ENCODE assay signal across 9 cellular contexts in genomic region chr6:81938014-81938761, GRCh38.
DNase-seq lines count a peak whose midpoint lies in the region; ATAC-seq lines count a peak whose summit lies in the region.
"Had no signal": no experiment of that assay in that cellular context is flagged by ENCODE, and none has a peak within 500 bp of the region (broad histone marks: within the 10 kb centered on the region; RNA-seq: fewer than 3 reads in every experiment).

No MANE protein-coding gene starts in this region.

- H2BK12ac ChIP-seq in mesenchymal stem cell (ENCODE audit: low read length in 2 of 2) = no peak overlapping the region

- H3K79me1 ChIP-seq in mesenchymal stem cell (replicated peaks; ENCODE audit: low read length, poor library complexity, severe bottlenecking) = no peaks in the 10 kb centered on the region

- H3K36me3 ChIP-seq in adipocyte (ENCODE audit: control insufficient read depth, insufficient read depth, low read length, severe bottlenecking) (no peaks in the 10 kb centered on the region), mesenchymal stem cell (ENCODE audit: control insufficient read depth in 1 of 2, insufficient read depth in 2 of 2, low read depth in 1 of 2, low read length in 2 of 2) (no peaks in the 10 kb centered on the region)

- peak; percentile 75 for DNase-seq in adipocyte (ENCODE audit: low read depth)
- peak; percentile 81 for DNase-seq in mesenchymal stem cell
- no peak for DNase-seq in activated CD4-positive, alpha-beta memory T cell treated with anti-CD3 and anti-CD28 coated beads for 36 hours
- no peak for DNase-seq in activated effector memory CD4-positive, alpha-beta T cell treated with anti-CD3 and anti-CD28 coated beads, Interleukin-2, amount 50 U/mL, for 16 hours
- DNase-seq in activated T-cell treated with anti-CD3 and anti-CD28 coated beads, Interleukin-2, amount 50 U/mL, for 4 hours = no peak
- DNase-seq in SKM-1 treated with dmso at 0.1 percent for 144 hours (lab: John Stamatoyannopoulos, UW; ENCODE audit: unreplicated experiment) = no peak
- DNase-seq: activated B cell treated with CpG ODN at 0.5 μM for 24 hours had no signal

- POLR2A ChIA-PET in activated CD4-positive, alpha-beta memory T cell treated with anti-CD3 and anti-CD28 coated beads for 36 hours (lab: Charles Lee) = no interaction called here

- H3K9me3 ChIP-seq in adipocyte (ENCODE audit: control insufficient read depth, low read length) = no peaks in the 10 kb centered on the region
- H3K9me3 ChIP-seq in mesenchymal stem cell (ENCODE audit: control insufficient read depth, low read length) = no peaks in the 10 kb centered on the region

- H2AFZ ChIP-seq in mesenchymal stem cell (ENCODE audit: low read depth, low read length) = no peak overlapping the region

- no peak overlapping the region for H2BK5ac ChIP-seq in mesenchymal stem cell (ENCODE audit: low read depth, low read length, poor library complexity, severe bottlenecking)

- H3K14ac ChIP-seq in mesenchymal stem cell (ENCODE audit: low read length in 2 of 2) = no peak overlapping the region

- H3K4me3 Mint-ChIP-seq in activated CD4-positive, alpha-beta memory T cell treated with anti-CD3 and anti-CD28 coated beads for 36 hours = no peak overlapping the region
- H3K4me3 Mint-ChIP-seq in activated T-cell treated with anti-CD3 and anti-CD28 coated beads, Interleukin-2, amount 50 U/mL, for 4 hours = no peak overlapping the region
- H3K4me3 Mint-ChIP-seq: activated B cell treated with CpG ODN at 0.5 μM for 24 hours had no signal

- ATAC-seq in GM19035 (IDR thresholded peaks at IDR 0.05; ENCODE audit: unreplicated experiment) = peak; percentile 65
- peak; percentile 81 for ATAC-seq in HG03460 (IDR thresholded peaks at IDR 0.05; ENCODE audit: unreplicated experiment)
- no peak for ATAC-seq in activated T-cell treated with anti-CD3 and anti-CD28 coated beads, Interleukin-2, amount 50 U/mL, for 4 hours

- no peak overlapping the region for H3K4ac ChIP-seq in mesenchymal stem cell (ENCODE audit: low read depth in 1 of 2, low read length in 2 of 2)

- no peak overlapping the region for H3K27ac ChIP-seq in mesenchymal stem cell (ENCODE audit: low read length, poor library complexity, severe bottlenecking)

- peak overlapping the region; percentile 6 for H3K4me3 ChIP-seq in adipocyte (ENCODE audit: low read length)
- H3K4me3 ChIP-seq in mesenchymal stem cell (ENCODE audit: insufficient read depth in 1 of 2, low read depth in 1 of 2, low read length in 2 of 2) = peak overlapping the region in 1 of 2 experiments; percentile 21

- no peak overlapping the region for H3K23ac ChIP-seq in mesenchymal stem cell (ENCODE audit: low read length in 2 of 2)

- no peak overlapping the region for H3K27ac Mint-ChIP-seq in activated CD4-positive, alpha-beta memory T cell treated with anti-CD3 and anti-CD28 coated beads for 36 hours
- H3K27ac Mint-ChIP-seq: activated B cell treated with CpG ODN at 0.5 μM for 24 hours had no signal

- no peaks in the 10 kb centered on the region for H3K36me3 Mint-ChIP-seq in activated CD4-positive, alpha-beta memory T cell treated with anti-CD3 and anti-CD28 coated beads for 36 hours
- no peaks in the 10 kb centered on the region for H3K36me3 Mint-ChIP-seq in activated T-cell treated with anti-CD3 and anti-CD28 coated beads, Interleukin-2, amount 50 U/mL, for 4 hours (ENCODE audit: insufficient read depth)

- H3K9ac ChIP-seq in adipocyte (ENCODE audit: low read length) (no peak overlapping the region), mesenchymal stem cell (ENCODE audit: low read length) (peak overlapping the region; percentile 76)

- H4K91ac ChIP-seq in mesenchymal stem cell (ENCODE audit: low read length) = no peak overlapping the region

- WGBS in mesenchymal stem cell = 25% methylated on average over 4 of the region's 4 CpGs

- peaks cover 3% of the 10 kb centered on the region for H3K9me3 Mint-ChIP-seq in activated CD4-positive, alpha-beta memory T cell treated with anti-CD3 and anti-CD28 coated beads for 36 hours
- H3K9me3 Mint-ChIP-seq in activated T-cell treated with anti-CD3 and anti-CD28 coated beads, Interleukin-2, amount 50 U/mL, for 4 hours = peaks cover 4% of the 10 kb centered on the region
- H3K9me3 Mint-ChIP-seq: activated B cell treated with CpG ODN at 0.5 μM for 24 hours had no signal

- intact Hi-C loops in activated CD4-positive, alpha-beta memory T cell treated with anti-CD3 and anti-CD28 coated beads for 36 hours (cut with micrococcal nuclease) = no loop called here

- H4K8ac ChIP-seq in mesenchymal stem cell (ENCODE audit: low read length) = no peak overlapping the region

- H2AK5ac ChIP-seq in mesenchymal stem cell (ENCODE audit: low read length, severe bottlenecking) = no peak overlapping the region

- H3K4me1 ChIP-seq in adipocyte (ENCODE audit: control insufficient read depth, insufficient read depth, low read length) = peaks cover 22% of the 10 kb centered on the region
- peaks cover 2% of the 10 kb centered on the region for H3K4me1 ChIP-seq in mesenchymal stem cell (ENCODE audit: control insufficient read depth, insufficient read depth, low read depth, low read length)

- H3K27me3 ChIP-seq in adipocyte (replicated peaks; ENCODE audit: control insufficient read depth, insufficient read depth, low read length) (no peaks in the 10 kb centered on the region), mesenchymal stem cell (ENCODE audit: control insufficient read depth in 1 of 2, insufficient read depth in 1 of 2, low read length in 2 of 2) (no peaks in the 10 kb centered on the region)

- no peaks in the 10 kb centered on the region for H3K4me1 Mint-ChIP-seq in activated CD4-positive, alpha-beta memory T cell treated with anti-CD3 and anti-CD28 coated beads for 36 hours (ENCODE audit: low read depth)
- H3K4me1 Mint-ChIP-seq in activated T-cell treated with anti-CD3 and anti-CD28 coated beads, Interleukin-2, amount 50 U/mL, for 4 hours (ENCODE audit: low read depth) = no peaks in the 10 kb centered on the region
- H3K4me1 Mint-ChIP-seq: activated B cell treated with CpG ODN at 0.5 μM for 24 hours had no signal

- peak overlapping the region; percentile 12 to 22 for H3K18ac ChIP-seq in mesenchymal stem cell (ENCODE audit: low read depth in 1 of 2, low read length in 2 of 2)

- H2BK120ac ChIP-seq in mesenchymal stem cell (ENCODE audit: low read depth, low read length) = no peak overlapping the region

- CTCF ChIA-PET in activated CD4-positive, alpha-beta memory T cell treated with anti-CD3 and anti-CD28 coated beads for 36 hours (lab: Charles Lee) = no interaction called here

- no peak overlapping the region for H3K4me2 ChIP-seq in mesenchymal stem cell (ENCODE audit: low read length, poor library complexity, severe bottlenecking)

- H2BK15ac ChIP-seq in mesenchymal stem cell (ENCODE audit: low read depth, poor library complexity, severe bottlenecking) = no peak overlapping the region

- H3K27me3 Mint-ChIP-seq in activated CD4-positive, alpha-beta memory T cell treated with anti-CD3 and anti-CD28 coated beads for 36 hours = no peaks in the 10 kb centered on the region
- no peaks in the 10 kb centered on the region for H3K27me3 Mint-ChIP-seq in activated T-cell treated with anti-CD3 and anti-CD28 coated beads, Interleukin-2, amount 50 U/mL, for 4 hours (ENCODE audit: low read depth)
- H3K27me3 Mint-ChIP-seq: activated B cell treated with CpG ODN at 0.5 μM for 24 hours had no signal

Comparison
In these comparisons a context has a peak if more than half of its experiments do, and no peak if none do; other contexts are left out.
1. ATAC-seq: peak in GM19035 (single experiment) and HG03460 (single experiment); none in activated T-cell treated with anti-CD3 and anti-CD28 coated beads, Interleukin-2, amount 50 U/mL, for 4 hours (0 of 2).
2. DNase-seq: peak in adipocyte (single experiment) and mesenchymal stem cell (single experiment); none in activated CD4-positive, alpha-beta memory T cell treated with anti-CD3 and anti-CD28 coated beads for 36 hours (single experiment), activated effector memory CD4-positive, alpha-beta T cell treated with anti-CD3 and anti-CD28 coated beads, Interleukin-2, amount 50 U/mL, for 16 hours (single experiment), activated T-cell treated with anti-CD3 and anti-CD28 coated beads, Interleukin-2, amount 50 U/mL, for 4 hours (single experiment) and SKM-1 treated with dmso at 0.1 percent for 144 hours (single experiment).